In genomic region chr20:2814587-2815051, GRCh38 we compare ENCODE assay signal across 10 cellular contexts. TPM values are rescaled to one million over a fixed set of nuclear protein-coding genes. Genes with fewer than 3 reads are reported as not detected.
A peak's percentile ranks its signal among the peaks of the same experiment; 100 is the strongest.
DNase-seq lines count a peak whose midpoint lies in the region; ATAC-seq and TF ChIP-seq lines count a peak whose summit lies in the region.
"Had no signal": no experiment of that assay in that cellular context is flagged by ENCODE, and none has a peak within 500 bp of the region (broad histone marks: within the 10 kb centered on the region; RNA-seq: fewer than 3 reads in every experiment).

TSS of gene C20orf141 (plus strand) at chr20:2814987. CDS start at chr20:2815185, 198 bp downstream.

- H3K9me3 Mint-ChIP-seq in CD4-positive, CD25-positive, alpha-beta regulatory T cell = peaks cover 0 to 10% (median 2%) of the 10 kb centered on the region in 7 donors

- no peak for DNase-seq in CD4-positive, CD25-positive, alpha-beta regulatory T cell
- peak; percentile 85 for DNase-seq in NCI-H226
- peak; percentile 98 to 100 for DNase-seq in cardiac fibroblast (ENCODE audit: low read depth in 2 of 2)
- no peak for DNase-seq in mucosa of descending colon
- no peak for DNase-seq in stimulated activated CD4-positive, alpha-beta T cell treated with anti-CD3 and anti-CD28 coated beads, Interleukin-15, amount 100 ng/mL, for 24 hours
- no peak for DNase-seq in DMS53 (lab: John Stamatoyannopoulos, UW)
- DNase-seq: activated CD4-positive, alpha-beta T cell treated with anti-CD3 and anti-CD28 coated beads for 48 hours; hippocampal formation had no signal

- no peaks in the 10 kb centered on the region for H3K36me3 ChIP-seq in CD4-positive, CD25-positive, alpha-beta regulatory T cell (ENCODE audit: control insufficient read depth, insufficient read depth, low read length)
- no peaks in the 10 kb centered on the region for H3K36me3 ChIP-seq in mucosa of descending colon (ENCODE audit: low read depth)

- H3K4me3 ChIP-seq in CD4-positive, CD25-positive, alpha-beta regulatory T cell (ENCODE audit: low read depth, low read length) = no peak within 1 kb of the TSS
- no peak within 1 kb of the TSS for H3K4me3 ChIP-seq in cardiac fibroblast (replicated peaks in 1 of 2; ENCODE audit: low read depth in 2 of 2, low read length in 2 of 2)
- H3K4me3 ChIP-seq in mucosa of descending colon = no peak within 1 kb of the TSS

- H3K36me3 Mint-ChIP-seq in CD4-positive, CD25-positive, alpha-beta regulatory T cell = no peaks in the 10 kb centered on the region

- peaks cover 0 to 9% of the 10 kb centered on the region in 2 experiments for H3K9me3 ChIP-seq in CD4-positive, CD25-positive, alpha-beta regulatory T cell (ENCODE audit: control insufficient read depth in 2 of 2, low read length in 2 of 2)
- no peaks in the 10 kb centered on the region for H3K9me3 ChIP-seq in mucosa of descending colon

- intact Hi-C loops in mucosa of descending colon (cut with DNase I, micrococcal nuclease) = no loop called here

- no peak within 1 kb of the TSS for H3K27ac ChIP-seq in CD4-positive, CD25-positive, alpha-beta regulatory T cell (ENCODE audit: insufficient read depth, low read length, poor library complexity, severe bottlenecking)

- peak within 1 kb of the TSS in 2 of 3 donors; percentile 26 to 58 for H3K27ac Mint-ChIP-seq in CD4-positive, CD25-positive, alpha-beta regulatory T cell

- peak within 1 kb of the TSS in 1 of 4 donors; percentile 13 for H3K4me3 Mint-ChIP-seq in CD4-positive, CD25-positive, alpha-beta regulatory T cell

- H3K27me3 Mint-ChIP-seq in CD4-positive, CD25-positive, alpha-beta regulatory T cell = peaks cover 52% of the 10 kb centered on the region

- ATAC-seq in CD4-positive, CD25-positive, alpha-beta regulatory T cell (ENCODE audit: low read depth in 2 of 2) = no peak
- peak; percentile 54 for ATAC-seq in mucosa of descending colon
- no peak for ATAC-seq in HG03135 (IDR thresholded peaks at IDR 0.05; ENCODE audit: unreplicated experiment)
- ATAC-seq in GM18870 (IDR thresholded peaks at IDR 0.05; ENCODE audit: unreplicated experiment) = no peak

- H3K4me1 Mint-ChIP-seq in CD4-positive, CD25-positive, alpha-beta regulatory T cell = no peaks in the 10 kb centered on the region

- peaks cover 8% of the 10 kb centered on the region for H3K27me3 ChIP-seq in CD4-positive, CD25-positive, alpha-beta regulatory T cell (ENCODE audit: control insufficient read depth, insufficient read depth, low read length)

- no peaks in the 10 kb centered on the region for H3K4me1 ChIP-seq in CD4-positive, CD25-positive, alpha-beta regulatory T cell (ENCODE audit: control insufficient read depth, insufficient read depth, low read length, poor library complexity, severe bottlenecking)
- H3K4me1 ChIP-seq in mucosa of descending colon (ENCODE audit: low read depth) = no peaks in the 10 kb centered on the region

- no peak for TF ChIP-seq CTCF in cardiac fibroblast (IDR thresholded peaks at IDR 0.05; ENCODE audit: low read depth, low read length)
- no peak for TF ChIP-seq CTCF in mucosa of descending colon (IDR thresholded peaks at IDR 0.05)

RNA-seq across cellular contexts. Expression of gene C20orf141, which starts in this region (rescaled TPM):
- not detected for total RNA-seq in CD4-positive, CD25-positive, alpha-beta regulatory T cell
- polyA plus RNA-seq in CD4-positive, CD25-positive, alpha-beta regulatory T cell = not detected
- not detected for total RNA-seq in mucosa of descending colon

Comparison
In these comparisons a context has a peak if more than half of its experiments do, and no peak if none do; other contexts are left out.
1. Peak in ATAC-seq in mucosa of descending colon; RNA of the gene not detected or under 1 TPM.
2. DNase-seq: peak in NCI-H226 (single experiment) and cardiac fibroblast (2 of 2); none in CD4-positive, CD25-positive, alpha-beta regulatory T cell (0 of 3), mucosa of descending colon (0 of 3), stimulated activated CD4-positive, alpha-beta T cell treated with anti-CD3 and anti-CD28 coated beads, Interleukin-15, amount 100 ng/mL, for 24 hours (single experiment) and DMS53 (single experiment).